Comparison of ENCODE assay signal across 8 cellular contexts in the genomic region with DNA sequence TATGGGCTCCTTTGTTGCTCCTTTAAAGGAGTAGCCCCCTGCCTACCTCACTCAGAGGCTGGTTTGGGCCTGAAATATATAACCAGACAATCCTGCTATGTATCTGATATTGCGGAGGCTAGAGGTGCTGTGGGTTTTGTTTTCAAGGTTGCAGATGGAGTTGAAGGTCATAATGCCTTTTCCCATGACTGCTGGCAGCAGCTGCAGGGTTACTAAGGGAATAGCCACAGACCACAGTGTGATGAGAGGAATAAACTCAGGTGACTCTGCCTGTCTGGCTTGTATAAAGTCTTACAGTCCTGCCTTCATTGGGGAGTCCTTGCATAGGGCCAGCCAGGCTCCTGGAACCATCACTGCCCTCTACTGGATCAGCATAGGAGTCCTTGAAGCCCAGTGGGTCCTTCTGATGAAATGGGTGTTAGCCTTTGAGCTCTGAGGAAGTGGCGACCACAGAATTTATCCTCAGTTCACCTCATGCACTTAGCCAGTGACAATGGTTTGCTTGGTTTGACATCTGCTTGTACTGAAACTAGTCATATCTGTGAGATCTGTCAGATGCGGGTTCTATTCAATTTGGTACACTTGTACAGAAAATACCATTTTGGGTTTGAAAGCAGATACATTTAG.
DNase-seq lines count a peak whose midpoint lies in the region; ATAC-seq and TF ChIP-seq lines count a peak whose summit lies in the region.

No MANE protein-coding gene starts in this region.

- peaks cover 4% of the 10 kb centered on the region for H3K36me3 Mint-ChIP-seq in T-helper 17 cell (ENCODE audit: low read depth)

- no peak overlapping the region for H3K27ac ChIP-seq in upper lobe of right lung

- no peaks in the 10 kb centered on the region for H3K27me3 ChIP-seq in upper lobe of right lung

- peak overlapping the region; percentile 19 for H3K4me3 Mint-ChIP-seq in T-helper 17 cell

- H3K27me3 Mint-ChIP-seq in T-helper 17 cell: no peaks in the 10 kb centered on the region

- H3K4me3 ChIP-seq in choroid plexus epithelial cell (ENCODE audit: low read depth, low read length) (no peak overlapping the region), upper lobe of right lung (no peak overlapping the region)

- ATAC-seq in GM21576 (IDR thresholded peaks at IDR 0.05; ENCODE audit: unreplicated experiment): peak; percentile 94
- ATAC-seq in T-helper 17 cell: peak; percentile 80
- ATAC-seq in upper lobe of right lung: peak; percentile 97

- H3K27ac Mint-ChIP-seq in T-helper 17 cell: peak overlapping the region; percentile 98

- H3K36me3 ChIP-seq in upper lobe of right lung: no peaks in the 10 kb centered on the region

- no peaks in the 10 kb centered on the region for H3K9me3 ChIP-seq in T-helper 17 cell (ENCODE audit: control insufficient read depth, low read length, poor library complexity, severe bottlenecking)
- H3K9me3 ChIP-seq in upper lobe of right lung: no peaks in the 10 kb centered on the region

- H3K4me1 Mint-ChIP-seq in T-helper 17 cell: peaks cover 40% of the 10 kb centered on the region

- peak; percentile 50 for DNase-seq in NCI-H1092 treated with DMSO at 0.1 percent for 48 hours (lab: John Stamatoyannopoulos, UW)
- DNase-seq in NCI-H1092 (lab: John Stamatoyannopoulos, UW): no peak
- peak; percentile 68 for DNase-seq in HT1080 (ENCODE audit: low read depth)
- DNase-seq in T-helper 17 cell: peak in 1 of 3 donors; percentile 34
- DNase-seq in choroid plexus epithelial cell (ENCODE audit: low read depth): peak; percentile 75
- peak; percentile 54 to 74 for DNase-seq in lung microvascular endothelial cell (ENCODE audit: low read depth in 2 of 2)
- DNase-seq in upper lobe of right lung: peak; percentile 66

- TF ChIP-seq CTCF in choroid plexus epithelial cell (conservative IDR thresholded peaks at IDR 0.05; ENCODE audit: low read depth, low read length) (peak; percentile 78), upper lobe of right lung (IDR thresholded peaks at IDR 0.05) (peak; percentile 43)

- peaks cover 7% of the 10 kb centered on the region for H3K4me1 ChIP-seq in upper lobe of right lung

- intact Hi-C loops in upper lobe of right lung (cut with DNase I): no loop called here
